20 cellular contexts compared by ENCODE assay signal in the genomic region with DNA sequence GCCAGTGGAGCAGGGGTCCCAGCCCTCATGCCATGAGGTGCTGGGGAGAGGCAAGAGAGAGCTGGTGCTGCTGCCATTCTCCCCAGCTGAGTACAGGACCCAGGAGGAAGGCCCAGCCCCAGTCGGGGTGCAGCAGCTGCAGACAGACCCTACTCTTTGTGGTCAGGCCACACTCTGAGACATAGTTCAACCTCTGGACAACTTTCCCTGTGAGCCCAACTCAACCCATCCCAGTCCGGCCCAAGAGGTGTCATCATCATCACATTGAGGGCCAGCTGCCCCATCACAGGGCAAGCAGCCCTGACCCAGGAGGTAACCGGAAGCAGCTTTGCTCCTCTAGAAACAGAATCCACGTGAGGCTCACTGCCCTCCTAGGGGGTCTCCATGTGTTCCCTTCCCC.
"Had no signal": no experiment of that assay in that cellular context is flagged by ENCODE, and none has a peak within 500 bp of the region (broad histone marks: within the 10 kb centered on the region; RNA-seq: fewer than 3 reads in every experiment).

No MANE protein-coding gene starts in this region.

- FAIRE-seq: keratinocyte had no signal

- H3K9me3 ChIP-seq: prostate gland, right lobe of liver, uterus had no signal

- H3K36me3 ChIP-seq: neutrophil, prostate gland, right lobe of liver, spleen, tibial artery, upper lobe of left lung, uterus had no signal

- H3K27ac ChIP-seq: epithelial cell of prostate, foreskin keratinocyte, neutrophil, prostate gland, right lobe of liver, spleen, tibial artery, upper lobe of left lung, uterus had no signal

- ATAC-seq: foreskin keratinocyte; left ventricle myocardium superior; naive thymus-derived CD8-positive, alpha-beta T cell; right lobe of liver; stimulated activated memory B cell treated with anti-CD40 and anti-IgM and Interleukin-4, amounts not matched to agents 10 μg/mL and 1 μg/mL and 100 μg/mL, for 72 hours had no signal

- H3K27me3 ChIP-seq: foreskin keratinocyte, neutrophil, right lobe of liver, spleen, tibial artery, upper lobe of left lung, uterus had no signal

- H3K4me1 ChIP-seq: foreskin keratinocyte, prostate gland, right lobe of liver, spleen, tibial artery, upper lobe of left lung, uterus had no signal

- DNase-seq: effector memory CD4-positive, alpha-beta T cell; foreskin keratinocyte; immature natural killer cell; left ventricle myocardium superior; mesenchymal stem cell; naive thymus-derived CD8-positive, alpha-beta T cell; right lobe of liver; spleen; stimulated activated CD4-positive, alpha-beta T cell treated with anti-CD3 and anti-CD28 coated beads, Interleukin-15, amount 100 ng/mL, for 24 hours; stimulated activated CD4-positive, alpha-beta T cell treated with anti-CD3 and anti-CD28 coated beads, Interleukin-1b, Interleukin-23, amount 100 ng/mL, for 48 hours; stimulated activated CD4-positive, alpha-beta T cell treated with anti-CD3 and anti-CD28 coated beads, Interleukin-4, amount 100 ng/mL, for 24 hours; tibial artery; upper lobe of left lung; uterus had no signal

- H3K4me3 ChIP-seq: lung, prostate gland, right lobe of liver, spleen, tibial artery, upper lobe of left lung, uterus had no signal
